In the genomic region with DNA sequence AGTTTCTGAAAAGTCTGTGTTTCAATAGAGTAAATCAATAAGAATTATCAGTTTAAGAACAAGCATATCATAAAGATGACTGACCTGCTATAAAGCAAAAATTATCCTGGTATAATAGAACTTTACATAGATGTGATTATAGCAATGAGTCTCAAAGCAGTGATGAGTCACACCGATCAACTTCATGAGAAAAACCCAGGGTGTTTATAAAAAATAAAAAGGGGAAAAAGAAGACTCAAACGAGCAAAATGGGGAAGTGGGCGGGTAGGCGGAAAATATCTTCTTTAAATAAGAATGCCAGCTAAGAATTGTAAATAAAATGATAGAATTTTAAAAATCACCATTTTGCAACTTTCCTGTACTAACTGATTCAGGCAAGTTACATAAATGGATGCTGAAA, we compare ENCODE assay signal across 17 cellular contexts. TPM values are rescaled to one million over a fixed set of nuclear protein-coding genes. Genes with fewer than 3 reads are reported as not detected.
DNase-seq lines count a peak whose midpoint lies in the region; FAIRE-seq and TF ChIP-seq lines count a peak whose summit lies in the region.
"Had no signal": no experiment of that assay in that cellular context is flagged by ENCODE, and none has a peak within 500 bp of the region (broad histone marks: within the 10 kb centered on the region; RNA-seq: fewer than 3 reads in every experiment).

No MANE protein-coding gene starts in this region.

- H3K36me3 ChIP-seq in OCI-LY3 (replicated peaks; ENCODE audit: low read depth, low read length): peaks cover 17% of the 10 kb centered on the region
- H3K36me3 ChIP-seq in endodermal cell (ENCODE audit: control insufficient read depth, insufficient read depth, low read length): peaks cover 5% of the 10 kb centered on the region
- peaks cover 7% of the 10 kb centered on the region for H3K36me3 ChIP-seq in MG63
- H3K36me3 ChIP-seq: upper lobe of left lung had no signal

- DNase-seq in AML-193 (lab: John Stamatoyannopoulos, UW) (peak; percentile 79 to 84), HL-60 (ENCODE audit: low read depth in 1 of 2, low spot score in 1 of 2) (peak in 1 of 2 experiments; percentile 42), endodermal cell (no peak), T1000 (lab: John Stamatoyannopoulos, UW) (no peak), MG63 (no peak), RCC 7860 (ENCODE audit: low spot score) (no peak)
- DNase-seq in central memory CD4-positive, alpha-beta T cell: no peak
- DNase-seq: activated naive CD8-positive, alpha-beta T cell treated with anti-CD3 and anti-CD28 coated beads, Interleukin-2, amount 10 ng/mL, durations not matched to agents 7 days and 5 days; mesenchymal stem cell; NCI-H1092 treated with DMSO at 0.1 percent for 48 hours; stimulated activated CD4-positive, alpha-beta T cell treated with anti-CD3 and anti-CD28 coated beads, Interleukin-4, amount 100 ng/mL, for 24 hours; upper lobe of left lung had no signal

- H3K36me3 Mint-ChIP-seq in endodermal cell (ENCODE audit: low read depth): peaks cover 25% of the 10 kb centered on the region

- H3K9me3 Mint-ChIP-seq in endodermal cell: peaks cover 8% of the 10 kb centered on the region
- H3K9me3 Mint-ChIP-seq: GM23338 had no signal

- H3K4me1 Mint-ChIP-seq in endodermal cell: peaks cover 22% of the 10 kb centered on the region

- H3K27me3 ChIP-seq in HL-60 (ENCODE audit: insufficient read depth, poor library complexity, severe bottlenecking): no peaks in the 10 kb centered on the region
- no peaks in the 10 kb centered on the region for H3K27me3 ChIP-seq in OCI-LY3 (ENCODE audit: low read depth, low read length)
- no peaks in the 10 kb centered on the region for H3K27me3 ChIP-seq in endodermal cell (ENCODE audit: control insufficient read depth, insufficient read depth, low read length, poor library complexity, severe bottlenecking)
- no peaks in the 10 kb centered on the region for H3K27me3 ChIP-seq in MG63
- H3K27me3 ChIP-seq: upper lobe of left lung had no signal

- no peak overlapping the region for H3K4me3 ChIP-seq in HL-60 (replicated peaks; ENCODE audit: insufficient read depth, low read length)
- no peak overlapping the region for H3K4me3 ChIP-seq in OCI-LY3 (ENCODE audit: low read length)
- H3K4me3 ChIP-seq in endodermal cell (ENCODE audit: low read length): peak overlapping the region; percentile 14
- no peak overlapping the region for H3K4me3 ChIP-seq in MG63
- H3K4me3 ChIP-seq: GM23338, upper lobe of left lung had no signal

- WGBS in endodermal cell (ENCODE audit: insufficient coverage in 1 of 2, insufficient read length in 1 of 2), 2 experiments: 90 to 96% methylated on average over 2 to 4 of the region's 4 CpGs

- H3K27ac ChIP-seq in HL-60 (replicated peaks) (peak overlapping the region; percentile 16), OCI-LY3 (ENCODE audit: low read length) (no peak overlapping the region), endodermal cell (ENCODE audit: low read depth, low read length) (no peak overlapping the region)
- H3K27ac ChIP-seq: upper lobe of left lung had no signal

- H3K4me2 ChIP-seq in OCI-LY3 (ENCODE audit: low read length): peak overlapping the region; percentile 35
- H3K4me2 ChIP-seq: GM23338 had no signal

- no peak overlapping the region for H3K4me3 Mint-ChIP-seq in endodermal cell
- H3K4me3 Mint-ChIP-seq: activated naive CD8-positive, alpha-beta T cell treated with anti-CD3 and anti-CD28 coated beads, Interleukin-2, amount 10 ng/mL, durations not matched to agents 7 days and 5 days; GM23338; WTC11 had no signal

- H4K20me1 ChIP-seq in OCI-LY3 (ENCODE audit: insufficient read depth, low read length): no peaks in the 10 kb centered on the region

- H3K9me3 ChIP-seq in OCI-LY3 (ENCODE audit: insufficient read depth, low read length): no peaks in the 10 kb centered on the region
- H3K9me3 ChIP-seq in endodermal cell (ENCODE audit: control insufficient read depth, low read length): peaks cover 8% of the 10 kb centered on the region
- no peaks in the 10 kb centered on the region; the same call in 1 of the 2 replicates for H3K9me3 ChIP-seq in MG63
- H3K9me3 ChIP-seq: upper lobe of left lung had no signal

- H3K27me3 Mint-ChIP-seq in endodermal cell (ENCODE audit: insufficient read depth): no peaks in the 10 kb centered on the region
- H3K27me3 Mint-ChIP-seq: activated naive CD8-positive, alpha-beta T cell treated with anti-CD3 and anti-CD28 coated beads, Interleukin-2, amount 10 ng/mL, durations not matched to agents 7 days and 5 days had no signal

- H3K9ac ChIP-seq in OCI-LY3 (ENCODE audit: low read length): no peak overlapping the region
- H3K9ac ChIP-seq in endodermal cell (ENCODE audit: extremely low read depth, low read length, poor library complexity, severe bottlenecking): no peak overlapping the region

- FAIRE-seq in RCC 7860 (lab: Jason Lieb, UNC): no peak
- FAIRE-seq: frontal cortex, HTR-8/SVneo had no signal

- H2AFZ ChIP-seq in OCI-LY3 (ENCODE audit: low read depth, low read length): no peak overlapping the region
- H2AFZ ChIP-seq: GM23338 had no signal

- peak overlapping the region; percentile 5 for H3K27ac Mint-ChIP-seq in endodermal cell
- H3K27ac Mint-ChIP-seq: activated naive CD8-positive, alpha-beta T cell treated with anti-CD3 and anti-CD28 coated beads, Interleukin-2, amount 10 ng/mL, durations not matched to agents 7 days and 5 days; WTC11 had no signal

- no peak for TF ChIP-seq CTCF in HL-60 (IDR thresholded peaks at IDR 0.05; ENCODE audit: insufficient read depth, low read length)
- TF ChIP-seq CTCF in OCI-LY3 (IDR thresholded peaks at IDR 0.05; ENCODE audit: low read depth, low read length): no peak
- no peak for TF ChIP-seq CTCF in endodermal cell (conservative IDR thresholded peaks at IDR 0.05)

- peaks cover 16% of the 10 kb centered on the region for H3K4me1 ChIP-seq in OCI-LY3 (ENCODE audit: low read length)
- peaks cover 10% of the 10 kb centered on the region for H3K4me1 ChIP-seq in endodermal cell (ENCODE audit: control insufficient read depth, insufficient read depth, low read length)
- H3K4me1 ChIP-seq: upper lobe of left lung had no signal

- H3K79me2 ChIP-seq in OCI-LY3 (ENCODE audit: low read length): no peaks in the 10 kb centered on the region

RNA-seq across cellular contexts. Expression of gene BRIP1, which starts 46.8 kb away (rescaled TPM):
- 10 to 100 TPM; 24.2 to 25.5 TPM for total RNA-seq in endodermal cell
- 16.2 TPM for polyA plus RNA-seq in endodermal cell (2013, experiment 1 of 2)
- 16.5 TPM for polyA plus RNA-seq in endodermal cell (2013, experiment 2 of 2)
- total RNA-seq in MG63 (2014; rRNA removed; shearing (Covaris generic); ENCODE audit: low replicate concordance): 5.5 and 11.7 TPM in 2 replicates

Comparison
In these comparisons a context has a peak if more than half of its experiments do, and no peak if none do; other contexts are left out.
1. DNase-seq: peak in AML-193 (2 of 2); none in endodermal cell (single experiment), T1000 (single experiment), central memory CD4-positive, alpha-beta T cell (single experiment), MG63 (single experiment) and RCC 7860 (single experiment).